Comparison of ENCODE assay signal across 8 cellular contexts in the genomic region with DNA sequence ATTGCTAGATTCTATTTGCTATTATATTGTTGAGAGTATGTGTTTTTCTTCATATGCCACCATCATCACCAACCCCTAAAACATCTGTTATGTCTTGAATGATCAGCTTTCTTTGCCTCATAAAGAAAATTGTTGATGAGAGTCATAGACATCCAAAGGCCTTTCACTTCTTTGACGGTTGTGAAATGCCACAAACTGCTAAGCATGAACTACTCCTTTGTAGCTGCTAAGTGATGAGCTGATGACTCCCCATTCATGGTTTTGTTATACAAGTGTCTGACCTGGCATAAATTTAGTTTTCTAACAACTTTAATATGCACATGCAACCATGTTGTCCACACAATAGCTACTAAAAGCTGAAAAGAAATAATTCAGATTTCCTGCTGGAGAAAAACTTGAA. TPM values are rescaled to one million over a fixed set of nuclear protein-coding genes. Genes with fewer than 3 reads are reported as not detected.
A peak's percentile ranks its signal among the peaks of the same experiment; 100 is the strongest.
DNase-seq lines count a peak whose midpoint lies in the region; ATAC-seq and TF ChIP-seq lines count a peak whose summit lies in the region.

No MANE protein-coding gene starts in this region.

- H3K4me1 ChIP-seq in heart right ventricle (peaks cover 0 to 26% (median 16%) of the 10 kb centered on the region in 9 donors), adipocyte (ENCODE audit: control insufficient read depth, insufficient read depth, low read length) (peaks cover 27% of the 10 kb centered on the region), muscle layer of colon (ENCODE audit: insufficient read depth, low read length) (peaks cover 21% of the 10 kb centered on the region), uterus (no peaks in the 10 kb centered on the region)

- H3K27me3 ChIP-seq in heart right ventricle (no peaks in the 10 kb centered on the region), adipocyte (replicated peaks; ENCODE audit: control insufficient read depth, insufficient read depth, low read length) (no peaks in the 10 kb centered on the region), muscle layer of colon (ENCODE audit: control insufficient read depth in 1 of 2, insufficient read depth in 2 of 2, low read length in 2 of 2) (no peaks in the 10 kb centered on the region), uterus (no peaks in the 10 kb centered on the region)

- 53 to 58% methylated on average over 1 of the region's 1 CpG for WGBS in heart right ventricle, 2 donors

- H3K9me3 ChIP-seq in heart right ventricle (no peaks in the 10 kb centered on the region), adipocyte (ENCODE audit: control insufficient read depth, low read length) (no peaks in the 10 kb centered on the region), muscle layer of colon (ENCODE audit: low read length) (no peaks in the 10 kb centered on the region), uterus (no peaks in the 10 kb centered on the region)

- intact Hi-C loops in heart right ventricle (cut with DNase I), result loop anchor here in 1 of 10 donors (10.0 kb wide), 2 partner anchors 444 to 744 kb away; no protein-coding TSS in a partner anchor
- intact Hi-C loops in left ventricle myocardium superior (cut with micrococcal nuclease), result no loop called here
- intact Hi-C loops in uterus (cut with DNase I; ENCODE audit: low total_unique reads), result no loop called here

- peak overlapping the region; percentile 92 for H3K9ac ChIP-seq in adipocyte (ENCODE audit: low read length)
- no peak overlapping the region for H3K9ac ChIP-seq in muscle layer of colon (ENCODE audit: low read length)

- TF ChIP-seq POLR2A in uterus (IDR thresholded peaks at IDR 0.05), result no peak

- ATAC-seq in heart right ventricle (no peak), left ventricle myocardium superior (no peak)

- H3K4me3 ChIP-seq in heart right ventricle, result peak overlapping the region in 8 of 10 donors; percentile 61 to 92 (median 78)
- H3K4me3 ChIP-seq in adipocyte (ENCODE audit: low read length), result peak overlapping the region; percentile 95
- H3K4me3 ChIP-seq in muscle layer of colon (ENCODE audit: low read depth in 1 of 2, low read length in 2 of 2), result peak overlapping the region in 1 of 2 donors; percentile 87
- peak overlapping the region; percentile 63 to 76 for H3K4me3 ChIP-seq in uterus

- H3K36me3 ChIP-seq in heart right ventricle, result peaks cover 0 to 30% (median 15%) of the 10 kb centered on the region in 9 donors
- peaks cover 18% of the 10 kb centered on the region for H3K36me3 ChIP-seq in adipocyte (ENCODE audit: control insufficient read depth, insufficient read depth, low read length, severe bottlenecking)
- H3K36me3 ChIP-seq in muscle layer of colon (ENCODE audit: insufficient read depth, low read length), result peaks cover 12% of the 10 kb centered on the region
- no peaks in the 10 kb centered on the region for H3K36me3 ChIP-seq in uterus

- TF ChIP-seq CTCF in heart right ventricle (IDR thresholded peaks at IDR 0.05) (no peak), uterus (IDR thresholded peaks at IDR 0.05) (no peak)

- no peak for DNase-seq in heart right ventricle
- no peak for DNase-seq in left ventricle myocardium superior
- peak; percentile 7 for DNase-seq in adipocyte (ENCODE audit: low read depth)
- no peak for DNase-seq in uterus
- DNase-seq in H4 (ENCODE audit: low spot score), result no peak
- DNase-seq in stimulated activated CD4-positive, alpha-beta T cell treated with anti-CD3 and anti-CD28 coated beads, Interleukin-2, amount 100 ng/mL, for 48 hours, result no peak
- no peak for DNase-seq in substantia nigra (lab: John Stamatoyannopoulos, UW)

- H3K27ac ChIP-seq in heart right ventricle, result peak overlapping the region in 7 of 10 donors; percentile 32 to 91 (median 71)
- peak overlapping the region; percentile 70 for H3K27ac ChIP-seq in muscle layer of colon (ENCODE audit: low read depth, low read length)
- H3K27ac ChIP-seq in uterus, result peak overlapping the region; percentile 81 to 82
- H3K27ac ChIP-seq in substantia nigra (ENCODE audit: low read depth, low read length, poor library complexity, severe bottlenecking), result no peak overlapping the region

RNA-seq across cellular contexts. Expression of a gene that starts 0.7 kb away (rescaled TPM):
- 10 to 100 TPM in 9 of 10 donors, 1 to 10 TPM in 1; 9.8 to 14.1 (median 11.5) TPM for total RNA-seq in heart right ventricle
- polyA plus RNA-seq in heart right ventricle, result 10 to 100 TPM in 1 of 2 donors, 1 to 10 TPM in 1; 4.6 to 18.4 TPM
- total RNA-seq in left ventricle myocardium superior, result 10.9 TPM
- total RNA-seq in uterus, result 10 to 100 TPM; 22.0 to 68.8 (median 35.9) TPM
- total RNA-seq in H4 (2014; rRNA removed; shearing (Covaris generic)), result 8.0 and 13.6 TPM in 2 replicates

RNA-seq across cellular contexts. Expression of a gene that starts 8.4 kb away (rescaled TPM):
- total RNA-seq in heart right ventricle (under 1 TPM in 7 of 10 donors, not detected in 3; 0.07 to 0.33 (median 0.15) TPM), left ventricle myocardium superior (not detected), uterus (1 to 10 TPM in 3 of 4 donors, under 1 TPM in 1; 0.40 to 7.2 (median 4.2) TPM)
- under 1 TPM; 0.09 to 0.22 TPM for polyA plus RNA-seq in heart right ventricle
- not detected in 2 replicates for total RNA-seq in H4 (2014; rRNA removed; shearing (Covaris generic))

RNA-seq across cellular contexts. Expression of a gene that starts 55.7 kb away (rescaled TPM):
- total RNA-seq in heart right ventricle (1 to 10 TPM in 1 of 10 donors, under 1 TPM in 4, not detected in 5; 0.27 to 1.2 (median 0.83) TPM), left ventricle myocardium superior (0.82 TPM), uterus (1 to 10 TPM in 1 of 4 donors, under 1 TPM in 1, not detected in 2; 0.58 to 1.3 TPM)
- under 1 TPM; 0.10 to 0.51 TPM for polyA plus RNA-seq in heart right ventricle
- not detected in 2 replicates for total RNA-seq in H4 (2014; rRNA removed; shearing (Covaris generic))
